In the genomic region with DNA sequence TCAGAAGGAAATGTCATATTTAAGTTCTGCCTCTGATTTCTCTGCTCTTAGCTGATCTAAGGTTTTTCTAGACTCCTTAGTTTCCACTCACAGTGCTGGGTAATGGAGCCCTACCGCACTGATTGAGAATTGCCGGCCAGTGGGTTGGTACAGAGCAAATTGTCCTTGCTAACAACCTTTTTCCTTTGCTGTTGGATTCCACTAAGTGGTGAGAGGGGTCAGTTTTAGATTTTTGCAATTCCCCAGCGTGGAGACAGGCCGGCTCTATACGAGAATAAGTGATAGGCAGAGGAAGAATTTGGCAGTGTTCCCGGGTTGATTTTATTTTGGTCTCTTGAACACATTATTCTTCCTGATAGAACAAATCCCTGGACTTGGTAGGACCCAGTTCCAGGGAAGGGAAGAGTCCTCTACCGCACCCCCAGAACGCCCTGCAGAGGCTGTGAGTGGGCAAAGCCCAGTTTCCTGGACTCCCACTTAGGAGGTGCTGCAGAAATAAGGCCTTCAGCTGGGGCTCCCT, we compare ENCODE assay signal across 8 cellular contexts. TPM values are rescaled to one million over a fixed set of nuclear protein-coding genes. Genes with fewer than 3 reads are reported as not detected.
A peak's percentile ranks its signal among the peaks of the same experiment; 100 is the strongest.
DNase-seq lines count a peak whose midpoint lies in the region; ATAC-seq and TF ChIP-seq lines count a peak whose summit lies in the region.

No MANE protein-coding gene starts in this region.

- no peak overlapping the region for H3K4me3 ChIP-seq in CD8-positive, alpha-beta T cell (ENCODE audit: low read depth, low read length)
- H3K4me3 ChIP-seq in RWPE2 (ENCODE audit: severe bottlenecking) = peak overlapping the region; percentile 71
- peak overlapping the region; percentile 96 for H3K4me3 ChIP-seq in fibroblast of the aortic adventitia (ENCODE audit: low read depth, low read length)
- H3K4me3 ChIP-seq in ovary = peak overlapping the region; percentile 69

- H3K9me3 ChIP-seq in CD8-positive, alpha-beta T cell (ENCODE audit: low read length) = no peaks in the 10 kb centered on the region
- H3K9me3 ChIP-seq in RWPE2 (ENCODE audit: severe bottlenecking) (no peaks in the 10 kb centered on the region), ovary (no peaks in the 10 kb centered on the region)

- peaks cover 24% of the 10 kb centered on the region for H3K4me1 Mint-ChIP-seq in CD8-positive, alpha-beta T cell (ENCODE audit: low read depth)

- no peaks in the 10 kb centered on the region for H3K9me3 Mint-ChIP-seq in CD8-positive, alpha-beta T cell

- ATAC-seq in CD8-positive, alpha-beta T cell = no peak
- ATAC-seq in RWPE2 (ENCODE audit: low read depth) = peak; percentile 4; the same call in 1 of the 3 replicates

- H3K36me3 ChIP-seq in CD8-positive, alpha-beta T cell (ENCODE audit: insufficient read depth, low read length) = no peaks in the 10 kb centered on the region
- peaks cover 6% of the 10 kb centered on the region; the same call in 1 of the 2 replicates for H3K36me3 ChIP-seq in RWPE2 (ENCODE audit: low read depth)
- H3K36me3 ChIP-seq in ovary = no peaks in the 10 kb centered on the region

- CTCF ChIA-PET in CD8-positive, alpha-beta T cell (lab: Charles Lee) = no interaction called here

- H3K27me3 ChIP-seq in CD8-positive, alpha-beta T cell (ENCODE audit: insufficient read depth, low read length) = peaks cover 11% of the 10 kb centered on the region
- H3K27me3 ChIP-seq in RWPE2 (ENCODE audit: insufficient read depth, poor library complexity, severe bottlenecking) (no peaks in the 10 kb centered on the region), ovary (no peaks in the 10 kb centered on the region)

- WGBS in ovary, 3 donors = 2 to 5% (median 4%) methylated on average over 8 of the region's 8 CpGs

- no peak for TF ChIP-seq POLR2A in ovary (IDR thresholded peaks at IDR 0.05)

- DNase-seq in CD8-positive, alpha-beta T cell = no peak
- DNase-seq in RWPE2 (ENCODE audit: low spot score) (no peak), fibroblast of the aortic adventitia (ENCODE audit: low read depth) (peak; percentile 93), ovary (peak; percentile 34 to 49 (median 39)), DMS153 treated with DMSO at 0.1 percent for 48 hours (lab: John Stamatoyannopoulos, UW; ENCODE audit: unreplicated experiment) (no peak), NOMO-1 treated with dmso at 0.1 percent for 144 hours (lab: John Stamatoyannopoulos, UW; ENCODE audit: unreplicated experiment) (no peak)
- no peak for DNase-seq in stimulated activated CD4-positive, alpha-beta T cell treated with anti-CD3 and anti-CD28 coated beads, Interleukin-4, amount 100 ng/mL, for 1 hour
- no peak for DNase-seq in stimulated activated CD4-positive, alpha-beta T cell treated with anti-CD3 and anti-CD28 coated beads, Interleukin-1b, Interleukin-23, amount 100 ng/mL, for 48 hours

- peaks cover 13% of the 10 kb centered on the region for H3K4me1 ChIP-seq in CD8-positive, alpha-beta T cell (ENCODE audit: insufficient read depth, low read length)
- H3K4me1 ChIP-seq in RWPE2 (ENCODE audit: insufficient read depth, poor library complexity, severe bottlenecking) (peaks cover 24% of the 10 kb centered on the region), ovary (ENCODE audit: insufficient read depth) (peaks cover 5% of the 10 kb centered on the region)

- intact Hi-C loops in CD8-positive, alpha-beta T cell (cut with DNase I, micrococcal nuclease) = no loop called here
- intact Hi-C loops in ovary (cut with DNase I) = loop anchor here in 1 of 4 donors (10.0 kb wide), 2 partner anchors 737 to 847 kb away; no protein-coding TSS in a partner anchor

- peak overlapping the region; percentile 56 for H3K4me3 Mint-ChIP-seq in CD8-positive, alpha-beta T cell

- H3K27ac ChIP-seq in CD8-positive, alpha-beta T cell (ENCODE audit: low read depth, low read length) = no peak overlapping the region
- peak overlapping the region; percentile 75 for H3K27ac ChIP-seq in RWPE2 (ENCODE audit: poor library complexity, severe bottlenecking)
- peak overlapping the region in 1 of 2 donors; percentile 93 for H3K27ac ChIP-seq in ovary

- TF ChIP-seq CTCF in CD8-positive, alpha-beta T cell (IDR thresholded peaks at IDR 0.05) = no peak
- TF ChIP-seq CTCF in RWPE2 (IDR thresholded peaks at IDR 0.05; ENCODE audit: poor library complexity, severe bottlenecking) = no peak
- TF ChIP-seq CTCF in fibroblast of the aortic adventitia (IDR thresholded peaks at IDR 0.05; ENCODE audit: insufficient read depth, low read length) = peak; percentile 56
- peak in 1 of 3 donors; percentile 38 for TF ChIP-seq CTCF in ovary (IDR thresholded peaks at IDR 0.05)

- POLR2A ChIA-PET in CD8-positive, alpha-beta T cell (lab: Charles Lee) = no interaction called here

- no peak for TF ChIP-seq EP300 in ovary (IDR thresholded peaks at IDR 0.05)

- H3K36me3 Mint-ChIP-seq in CD8-positive, alpha-beta T cell = no peaks in the 10 kb centered on the region

- no peak overlapping the region for H3K27ac Mint-ChIP-seq in CD8-positive, alpha-beta T cell

- peaks cover 38% of the 10 kb centered on the region for H3K27me3 Mint-ChIP-seq in CD8-positive, alpha-beta T cell (ENCODE audit: low read depth)

RNA-seq across cellular contexts. Expression of a gene that starts 2.9 kb away (rescaled TPM):
- total RNA-seq in CD8-positive, alpha-beta T cell = not detected
- 174 and 455 TPM in 2 replicates for total RNA-seq in fibroblast of the aortic adventitia (ENCODE audit: low replicate concordance)
- total RNA-seq in ovary = 100 to 1,000 TPM in 1 of 7 donors, 10 to 100 TPM in 6; 39.6 to 109 (median 67.2) TPM
- polyA plus RNA-seq in ovary = 100 to 1,000 TPM in 1 of 2 donors, 10 to 100 TPM in 1; 56.2 to 134 TPM

Comparison
In these comparisons a context has a peak if more than half of its experiments do, and no peak if none do; other contexts are left out.
1. DNase-seq: peak in fibroblast of the aortic adventitia (single experiment) and ovary (5 of 5); none in CD8-positive, alpha-beta T cell (0 of 7), RWPE2 (single experiment), DMS153 treated with DMSO at 0.1 percent for 48 hours (single experiment), NOMO-1 treated with dmso at 0.1 percent for 144 hours (single experiment), stimulated activated CD4-positive, alpha-beta T cell treated with anti-CD3 and anti-CD28 coated beads, Interleukin-4, amount 100 ng/mL, for 1 hour (single experiment) and stimulated activated CD4-positive, alpha-beta T cell treated with anti-CD3 and anti-CD28 coated beads, Interleukin-1b, Interleukin-23, amount 100 ng/mL, for 48 hours (single experiment).
2. RNA of a gene that starts 2.9 kb away (total RNA-seq): 174 to 455 TPM in fibroblast of the aortic adventitia and 39.6 to 109 TPM in ovary; not detected in CD8-positive, alpha-beta T cell; every median in the first group is over 10 times any median in the second.